17 cellular contexts compared by ENCODE assay signal in the genomic region with DNA sequence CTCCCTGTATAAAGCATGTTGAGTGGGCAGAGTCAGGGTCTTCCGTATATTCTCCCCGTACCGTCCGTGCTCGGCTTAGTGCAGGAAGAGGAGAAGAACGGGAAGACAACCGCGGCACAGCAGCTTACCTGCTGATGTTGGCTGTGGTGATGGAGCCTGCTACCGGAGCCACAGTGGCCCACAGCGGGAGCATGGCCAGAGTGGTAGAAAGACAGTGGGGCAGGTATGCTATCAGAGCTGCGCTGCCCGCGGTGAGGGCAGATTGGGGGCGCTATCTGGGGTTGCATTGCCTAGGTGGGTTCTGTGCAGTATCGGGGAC.
DNase-seq lines count a peak whose midpoint lies in the region; ATAC-seq and TF ChIP-seq lines count a peak whose summit lies in the region.
"Had no signal": no experiment of that assay in that cellular context is flagged by ENCODE, and none has a peak within 500 bp of the region (broad histone marks: within the 10 kb centered on the region; RNA-seq: fewer than 3 reads in every experiment).

No MANE protein-coding gene starts in this region.

- ATAC-seq in GM23338 (peak; percentile 46), sciatic nerve (no peak)
- no peak for ATAC-seq in stimulated activated naive B cell treated with anti-CD40 and anti-IgM and Interleukin-4, amounts not matched to agents 10 μg/mL and 1 μg/mL and 100 μg/mL, for 72 hours (replicated peaks)
- ATAC-seq: CD8-positive, alpha-beta T cell had no signal

- H4K20me1 ChIP-seq in GM23338 (replicated peaks; ENCODE audit: insufficient read depth) = no peaks in the 10 kb centered on the region; the same call in 1 of the 2 replicates
- H4K20me1 ChIP-seq: BLaER1 had no signal

- H3K9me3 Mint-ChIP-seq in GM23338 = no peaks in the 10 kb centered on the region
- H3K9me3 Mint-ChIP-seq in activated T-helper 1 cell treated with anti-CD3 and anti-CD28 coated beads, Interleukin-12 subunit alpha, Interleukin-12 subunit beta, Interleukin-2, Interleukin-4 antibody, amounts not matched to agents 30 ng/mL and 10 ng/mL and 1 ng/mL, durations not matched to agents 14 hours and 24 hours and 36 hours = no peaks in the 10 kb centered on the region
- H3K9me3 Mint-ChIP-seq in stimulated activated naive B cell treated with anti-CD40 and anti-IgM and Interleukin-4, amounts not matched to agents 10 μg/mL and 1 μg/mL and 100 μg/mL, for 72 hours = peaks cover 3 to 4% of the 10 kb centered on the region in 2 donors
- H3K9me3 Mint-ChIP-seq: CD4-positive, CD25-positive, alpha-beta regulatory T cell; CD8-positive, alpha-beta T cell; HFFc6 had no signal

- peaks cover 74% of the 10 kb centered on the region for H3K27me3 Mint-ChIP-seq in GM23338 (ENCODE audit: insufficient read depth, low read depth, poor library complexity)
- peaks cover 24% of the 10 kb centered on the region for H3K27me3 Mint-ChIP-seq in activated T-helper 1 cell treated with anti-CD3 and anti-CD28 coated beads, Interleukin-12 subunit alpha, Interleukin-12 subunit beta, Interleukin-2, Interleukin-4 antibody, amounts not matched to agents 30 ng/mL and 10 ng/mL and 1 ng/mL, durations not matched to agents 14 hours and 24 hours and 36 hours (ENCODE audit: insufficient read depth)
- peaks cover 0 to 10% of the 10 kb centered on the region in 2 donors for H3K27me3 Mint-ChIP-seq in stimulated activated naive B cell treated with anti-CD40 and anti-IgM and Interleukin-4, amounts not matched to agents 10 μg/mL and 1 μg/mL and 100 μg/mL, for 72 hours

- H3K79me2 ChIP-seq in GM23338 (replicated peaks; ENCODE audit: insufficient read depth) = no peaks in the 10 kb centered on the region

- intact Hi-C loops in activated T-helper 1 cell treated with anti-CD3 and anti-CD28 coated beads, Interleukin-12 subunit alpha, Interleukin-12 subunit beta, Interleukin-2, Interleukin-4 antibody, amounts not matched to agents 30 ng/mL and 10 ng/mL and 1 ng/mL, durations not matched to agents 14 hours and 24 hours and 36 hours (cut with micrococcal nuclease) = no loop called here
- intact Hi-C loops in sciatic nerve (cut with DNase I) = no loop called here

- H3K4me1 ChIP-seq in GM23338 (ENCODE audit: insufficient read depth) = no peaks in the 10 kb centered on the region; the same call in 1 of the 2 replicates
- H3K4me1 ChIP-seq: BLaER1, Caco-2 had no signal

- H3K4me2 ChIP-seq in GM23338 = no peak overlapping the region
- H3K4me2 ChIP-seq: BLaER1 had no signal

- no peaks in the 10 kb centered on the region for H3K9me2 ChIP-seq in GM23338 (ENCODE audit: insufficient read depth)

- no peak overlapping the region for H2AFZ ChIP-seq in GM23338

- H3F3A ChIP-seq in GM23338 (replicated peaks; ENCODE audit: low read depth) = no peaks in the 10 kb centered on the region

- H3K27ac Mint-ChIP-seq in GM23338 = no peak overlapping the region
- H3K27ac Mint-ChIP-seq in activated T-helper 1 cell treated with anti-CD3 and anti-CD28 coated beads, Interleukin-12 subunit alpha, Interleukin-12 subunit beta, Interleukin-2, Interleukin-4 antibody, amounts not matched to agents 30 ng/mL and 10 ng/mL and 1 ng/mL, durations not matched to agents 14 hours and 24 hours and 36 hours = peak overlapping the region; percentile 38
- H3K27ac Mint-ChIP-seq in stimulated activated naive B cell treated with anti-CD40 and anti-IgM and Interleukin-4, amounts not matched to agents 10 μg/mL and 1 μg/mL and 100 μg/mL, for 72 hours = peak overlapping the region; percentile 47
- H3K27ac Mint-ChIP-seq: CD4-positive, CD25-positive, alpha-beta regulatory T cell; CD8-positive, alpha-beta T cell; HFFc6 had no signal

- H3K4me1 Mint-ChIP-seq in GM23338 = peaks cover 11% of the 10 kb centered on the region
- no peaks in the 10 kb centered on the region for H3K4me1 Mint-ChIP-seq in activated T-helper 1 cell treated with anti-CD3 and anti-CD28 coated beads, Interleukin-12 subunit alpha, Interleukin-12 subunit beta, Interleukin-2, Interleukin-4 antibody, amounts not matched to agents 30 ng/mL and 10 ng/mL and 1 ng/mL, durations not matched to agents 14 hours and 24 hours and 36 hours (ENCODE audit: low read depth)
- H3K4me1 Mint-ChIP-seq in stimulated activated naive B cell treated with anti-CD40 and anti-IgM and Interleukin-4, amounts not matched to agents 10 μg/mL and 1 μg/mL and 100 μg/mL, for 72 hours = peaks cover 19 to 31% of the 10 kb centered on the region in 2 donors
- H3K4me1 Mint-ChIP-seq: CD4-positive, CD25-positive, alpha-beta regulatory T cell had no signal

- H3K27ac ChIP-seq in 22Rv1 = peak overlapping the region; percentile 72
- no peak overlapping the region for H3K27ac ChIP-seq in GM23338 (ENCODE audit: low read depth)
- H3K27ac ChIP-seq: BLaER1, C4-2B had no signal

- H3K36me3 ChIP-seq in GM23338 (ENCODE audit: insufficient read depth) = no peaks in the 10 kb centered on the region
- H3K36me3 ChIP-seq: BLaER1 had no signal

- TF ChIP-seq CTCF in 22Rv1 (IDR thresholded peaks at IDR 0.05) (no peak; the same call in 1 of the 2 replicates), GM23338 (conservative IDR thresholded peaks at IDR 0.05; ENCODE audit: low read depth in 2 of 2) (no peak)

- peaks cover 96% of the 10 kb centered on the region for H3K27me3 ChIP-seq in GM23338 (ENCODE audit: insufficient read depth)

- no peak overlapping the region for H3K4me3 Mint-ChIP-seq in GM23338
- H3K4me3 Mint-ChIP-seq in activated T-helper 1 cell treated with anti-CD3 and anti-CD28 coated beads, Interleukin-12 subunit alpha, Interleukin-12 subunit beta, Interleukin-2, Interleukin-4 antibody, amounts not matched to agents 30 ng/mL and 10 ng/mL and 1 ng/mL, durations not matched to agents 14 hours and 24 hours and 36 hours = no peak overlapping the region
- no peak overlapping the region for H3K4me3 Mint-ChIP-seq in stimulated activated naive B cell treated with anti-CD40 and anti-IgM and Interleukin-4, amounts not matched to agents 10 μg/mL and 1 μg/mL and 100 μg/mL, for 72 hours
- H3K4me3 Mint-ChIP-seq: CD4-positive, CD25-positive, alpha-beta regulatory T cell; CD8-positive, alpha-beta T cell; HFFc6 had no signal

- no peak overlapping the region for H3K4me3 ChIP-seq in GM23338
- H3K4me3 ChIP-seq: BLaER1 had no signal

- DNase-seq in GM23338 (ENCODE audit: low spot score) (no peak), glomerular visceral epithelial cell (ENCODE audit: extremely low spot score) (no peak), NCI-H69 (lab: John Stamatoyannopoulos, UW) (no peak), iPS-NIHi11 (ENCODE audit: low spot score) (no peak), sciatic nerve (ENCODE audit: low spot score) (no peak)
- DNase-seq in activated T-helper 1 cell treated with anti-CD3 and anti-CD28 coated beads, Interleukin-12 subunit alpha, Interleukin-12 subunit beta, Interleukin-2, Interleukin-4 antibody, amounts not matched to agents 30 ng/mL and 10 ng/mL and 1 ng/mL, durations not matched to agents 14 hours and 24 hours and 36 hours (ENCODE audit: low spot score) = no peak
- DNase-seq in stimulated activated naive B cell treated with anti-CD40 and anti-IgM and Interleukin-4, amounts not matched to agents 10 μg/mL and 1 μg/mL and 100 μg/mL, for 72 hours = no peak
- DNase-seq: CD4-positive, CD25-positive, alpha-beta regulatory T cell; CD8-positive, alpha-beta T cell; DMS153; DND-41; H7; HFFc6 had no signal

- H3K36me3 Mint-ChIP-seq in GM23338 (ENCODE audit: low read depth) = no peaks in the 10 kb centered on the region
- no peaks in the 10 kb centered on the region for H3K36me3 Mint-ChIP-seq in activated T-helper 1 cell treated with anti-CD3 and anti-CD28 coated beads, Interleukin-12 subunit alpha, Interleukin-12 subunit beta, Interleukin-2, Interleukin-4 antibody, amounts not matched to agents 30 ng/mL and 10 ng/mL and 1 ng/mL, durations not matched to agents 14 hours and 24 hours and 36 hours (ENCODE audit: low read depth)
- H3K36me3 Mint-ChIP-seq in stimulated activated naive B cell treated with anti-CD40 and anti-IgM and Interleukin-4, amounts not matched to agents 10 μg/mL and 1 μg/mL and 100 μg/mL, for 72 hours = peaks cover 1 to 5% of the 10 kb centered on the region in 2 donors
- H3K36me3 Mint-ChIP-seq: CD4-positive, CD25-positive, alpha-beta regulatory T cell; CD8-positive, alpha-beta T cell had no signal

TF ChIP-seq in GM23338, 12 proteins besides CTCF, POLR2A, EP300 and RAD21:
- TF ChIP-seq, protein P1, sequence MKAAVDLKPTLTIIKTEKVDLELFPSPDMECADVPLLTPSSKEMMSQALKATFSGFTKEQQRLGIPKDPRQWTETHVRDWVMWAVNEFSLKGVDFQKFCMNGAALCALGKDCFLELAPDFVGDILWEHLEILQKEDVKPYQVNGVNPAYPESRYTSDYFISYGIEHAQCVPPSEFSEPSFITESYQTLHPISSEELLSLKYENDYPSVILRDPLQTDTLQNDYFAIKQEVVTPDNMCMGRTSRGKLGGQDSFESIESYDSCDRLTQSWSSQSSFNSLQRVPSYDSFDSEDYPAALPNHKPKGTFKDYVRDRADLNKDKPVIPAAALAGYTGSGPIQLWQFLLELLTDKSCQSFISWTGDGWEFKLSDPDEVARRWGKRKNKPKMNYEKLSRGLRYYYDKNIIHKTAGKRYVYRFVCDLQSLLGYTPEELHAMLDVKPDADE (IDR thresholded peaks at IDR 0.05) = no peak
- TF ChIP-seq EZH2phosphoT487 (IDR thresholded peaks at IDR 0.05; ENCODE audit: unreplicated experiment) (no peak), ZNF331 (CRISPR knock-in tag; IDR thresholded peaks at IDR 0.05; ENCODE audit: low read depth) (no peak), NANOG (IDR thresholded peaks at IDR 0.05; ENCODE audit: borderline replicate concordance) (no peak), ZNF114 (CRISPR knock-in tag; IDR thresholded peaks at IDR 0.05) (no peak), STAT1 (IDR thresholded peaks at IDR 0.05; ENCODE audit: unreplicated experiment) (no peak), EZH2 (IDR thresholded peaks at IDR 0.05; ENCODE audit: low read depth, unreplicated experiment) (no peak), JUNB (IDR thresholded peaks at IDR 0.05; ENCODE audit: unreplicated experiment) (no peak)
